Comparison of ENCODE assay signal across 9 cellular contexts in the genomic region with DNA sequence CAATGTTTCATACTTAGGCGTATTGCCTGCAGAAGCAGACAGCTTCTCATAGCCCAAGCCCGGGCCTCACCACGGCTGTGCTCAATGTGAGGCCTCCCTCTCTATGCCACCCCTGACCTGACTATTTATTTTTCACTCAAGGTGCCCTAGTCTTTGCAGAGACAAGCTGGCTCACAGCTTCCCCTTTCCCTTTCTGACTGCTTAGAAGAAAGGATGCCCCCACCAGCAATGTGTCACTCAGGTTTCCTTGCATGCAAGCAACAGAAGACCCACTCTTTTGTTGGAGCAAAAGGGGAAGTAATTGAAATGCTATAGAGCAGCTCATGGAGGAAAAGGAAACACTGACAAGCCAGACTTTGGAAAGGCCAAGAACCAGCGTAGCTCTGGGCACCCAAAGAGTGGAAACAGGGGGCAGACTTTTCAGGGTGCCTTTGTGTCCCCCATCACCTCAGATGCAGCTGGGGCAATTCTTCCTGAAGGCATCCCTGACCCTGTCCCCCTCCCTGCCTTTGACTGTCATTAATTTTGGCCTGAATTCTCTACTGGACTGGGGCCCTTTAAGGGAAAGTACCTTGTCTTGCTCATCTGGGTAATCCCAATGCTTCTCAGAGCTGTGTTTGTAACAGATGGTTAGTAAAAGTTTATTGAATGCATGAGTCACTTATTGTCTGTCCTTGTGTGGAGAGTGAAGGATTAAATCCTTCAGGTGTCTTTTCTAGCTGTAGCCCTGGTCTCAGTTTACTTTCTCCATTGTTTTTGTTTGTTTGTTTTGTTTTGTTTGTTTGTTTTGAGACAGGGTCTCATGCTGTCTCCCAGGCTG. TPM values are rescaled to one million over a fixed set of nuclear protein-coding genes. Genes with fewer than 3 reads are reported as not detected.
DNase-seq lines count a peak whose midpoint lies in the region; ATAC-seq, FAIRE-seq and TF ChIP-seq lines count a peak whose summit lies in the region.
"Had no signal": no experiment of that assay in that cellular context is flagged by ENCODE, and none has a peak within 500 bp of the region (broad histone marks: within the 10 kb centered on the region; RNA-seq: fewer than 3 reads in every experiment).

No MANE protein-coding gene starts in this region.

- TF ChIP-seq POLR2A in GM12891 (IDR thresholded peaks at IDR 0.05; ENCODE audit: low read depth, low read length): no peak

- H3K27me3 Mint-ChIP-seq in activated T-helper 17 cell treated with anti-CD3 and anti-CD28 coated beads, Interleukin-2, amount 50 U/mL, for 72 hours: no peaks in the 10 kb centered on the region

- peaks cover 10% of the 10 kb centered on the region for H3K4me1 Mint-ChIP-seq in activated T-helper 17 cell treated with anti-CD3 and anti-CD28 coated beads, Interleukin-2, amount 50 U/mL, for 72 hours

- no peak overlapping the region for H3K4me3 Mint-ChIP-seq in activated T-helper 17 cell treated with anti-CD3 and anti-CD28 coated beads, Interleukin-2, amount 50 U/mL, for 72 hours

- H3K9me3 Mint-ChIP-seq in activated T-helper 17 cell treated with anti-CD3 and anti-CD28 coated beads, Interleukin-2, amount 50 U/mL, for 72 hours: no peaks in the 10 kb centered on the region

- no peak for FAIRE-seq in urothelium cell line (lab: Jason Lieb, UNC)
- no peak for FAIRE-seq in GM12891 (lab: Jason Lieb, UNC)
- FAIRE-seq: endometrium had no signal

- H3K27ac Mint-ChIP-seq in activated T-helper 17 cell treated with anti-CD3 and anti-CD28 coated beads, Interleukin-2, amount 50 U/mL, for 72 hours: peak overlapping the region; percentile 55

- ATAC-seq in GM21390 (IDR thresholded peaks at IDR 0.05; ENCODE audit: unreplicated experiment) (peak; percentile 78), HG03571 (IDR thresholded peaks at IDR 0.05; ENCODE audit: unreplicated experiment) (peak; percentile 84)
- peak; percentile 99 for ATAC-seq in activated T-helper 17 cell treated with anti-CD3 and anti-CD28 coated beads, Interleukin-2, amount 50 U/mL, for 72 hours (replicated peaks)

- DNase-seq in Daoy (ENCODE audit: low read depth): peak; percentile 37
- peak; percentile 44 for DNase-seq in urothelium cell line (ENCODE audit: low spot score)
- DNase-seq in NCI-H1436 treated with DMSO at 0.1 percent for 48 hours (lab: John Stamatoyannopoulos, UW): no peak
- no peak for DNase-seq in activated T-cell treated with anti-CD3 and anti-CD28 coated beads, Interleukin-2, amount 50 U/mL, for 1 hour
- DNase-seq in GM12891 (ENCODE audit: insufficient read length, low spot score): no peak

- no peaks in the 10 kb centered on the region for H3K36me3 Mint-ChIP-seq in activated T-helper 17 cell treated with anti-CD3 and anti-CD28 coated beads, Interleukin-2, amount 50 U/mL, for 72 hours (ENCODE audit: low read depth)

TF ChIP-seq in GM12891, 5 proteins besides CTCF, POLR2A, EP300 and RAD21:
- TF ChIP-seq SPI1 (IDR thresholded peaks at IDR 0.05; ENCODE audit: low read depth, low read length): no peak
- no peak for TF ChIP-seq TAF1 (IDR thresholded peaks at IDR 0.05; ENCODE audit: low read depth, low read length)
- no peak for TF ChIP-seq POLR2AphosphoS5 (IDR thresholded peaks at IDR 0.05; ENCODE audit: low read depth, low read length)
- no peak for TF ChIP-seq POU2F2 (IDR thresholded peaks at IDR 0.05; ENCODE audit: low read depth, low read length)

RNA-seq across cellular contexts. Expression of a gene that starts 17.8 kb away (rescaled TPM):
- total RNA-seq in Daoy (2014; rRNA removed; shearing (Covaris generic)): 0.24 and 1.1 TPM in 2 replicates
- 1 to 10 TPM; 5.1 to 7.5 TPM for total RNA-seq in activated T-helper 17 cell treated with anti-CD3 and anti-CD28 coated beads, Interleukin-2, amount 50 U/mL, for 72 hours
- 4.9 TPM for polyA plus RNA-seq in GM12891 (2012; ENCODE audit: low read depth, missing spikeins)

Comparison
In these comparisons a context has a peak if more than half of its experiments do, and no peak if none do; other contexts are left out.
1. DNase-seq: peak in Daoy (single experiment) and urothelium cell line (single experiment); none in NCI-H1436 treated with DMSO at 0.1 percent for 48 hours (single experiment), activated T-cell treated with anti-CD3 and anti-CD28 coated beads, Interleukin-2, amount 50 U/mL, for 1 hour (single experiment) and GM12891 (single experiment).
2. Peak in every context shown above with its lines, with median percentiles within 50 percentile points of each other: ATAC-seq.